2 cellular contexts compared by ENCODE assay signal in the genomic region with DNA sequence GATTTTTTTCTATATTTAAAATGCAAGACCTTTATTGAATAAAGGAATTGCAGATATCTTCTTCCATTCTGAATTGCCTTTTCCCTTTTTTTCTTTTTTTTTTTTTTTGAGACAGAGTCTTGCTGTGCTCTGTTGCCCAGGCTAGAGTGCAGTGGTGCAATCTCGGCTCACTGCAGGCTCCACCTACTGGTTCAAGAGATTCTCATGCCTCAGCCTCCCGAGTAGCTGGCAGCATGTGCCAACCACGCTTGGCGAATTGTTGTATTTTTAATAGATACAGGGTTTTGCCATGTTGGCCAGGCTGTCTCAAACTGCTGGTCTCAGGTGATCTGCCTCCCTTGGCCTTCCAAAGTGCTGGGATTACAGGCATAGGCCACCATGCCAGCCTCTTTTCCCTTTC.
A peak's percentile ranks its signal among the peaks of the same experiment; 100 is the strongest.
TF ChIP-seq lines count a peak whose summit lies in the region.

No MANE protein-coding gene starts in this region.

TF ChIP-seq in HCT116, 20 proteins besides CTCF, POLR2A, EP300 and RAD21:
- TF ChIP-seq FOSL1 (IDR thresholded peaks at IDR 0.05; ENCODE audit: low read depth), result no peak
- TF ChIP-seq SP1 (IDR thresholded peaks at IDR 0.05; ENCODE audit: low read depth), result no peak
- TF ChIP-seq, protein P1, sequence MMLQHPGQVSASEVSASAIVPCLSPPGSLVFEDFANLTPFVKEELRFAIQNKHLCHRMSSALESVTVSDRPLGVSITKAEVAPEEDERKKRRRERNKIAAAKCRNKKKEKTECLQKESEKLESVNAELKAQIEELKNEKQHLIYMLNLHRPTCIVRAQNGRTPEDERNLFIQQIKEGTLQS (IDR thresholded peaks at IDR 0.05), result no peak
- no peak for TF ChIP-seq POLR2AphosphoS5 (IDR thresholded peaks at IDR 0.05; ENCODE audit: low read depth, low read length)
- no peak for TF ChIP-seq CEBPB (IDR thresholded peaks at IDR 0.05; ENCODE audit: low read depth)
- TF ChIP-seq, protein P2, sequence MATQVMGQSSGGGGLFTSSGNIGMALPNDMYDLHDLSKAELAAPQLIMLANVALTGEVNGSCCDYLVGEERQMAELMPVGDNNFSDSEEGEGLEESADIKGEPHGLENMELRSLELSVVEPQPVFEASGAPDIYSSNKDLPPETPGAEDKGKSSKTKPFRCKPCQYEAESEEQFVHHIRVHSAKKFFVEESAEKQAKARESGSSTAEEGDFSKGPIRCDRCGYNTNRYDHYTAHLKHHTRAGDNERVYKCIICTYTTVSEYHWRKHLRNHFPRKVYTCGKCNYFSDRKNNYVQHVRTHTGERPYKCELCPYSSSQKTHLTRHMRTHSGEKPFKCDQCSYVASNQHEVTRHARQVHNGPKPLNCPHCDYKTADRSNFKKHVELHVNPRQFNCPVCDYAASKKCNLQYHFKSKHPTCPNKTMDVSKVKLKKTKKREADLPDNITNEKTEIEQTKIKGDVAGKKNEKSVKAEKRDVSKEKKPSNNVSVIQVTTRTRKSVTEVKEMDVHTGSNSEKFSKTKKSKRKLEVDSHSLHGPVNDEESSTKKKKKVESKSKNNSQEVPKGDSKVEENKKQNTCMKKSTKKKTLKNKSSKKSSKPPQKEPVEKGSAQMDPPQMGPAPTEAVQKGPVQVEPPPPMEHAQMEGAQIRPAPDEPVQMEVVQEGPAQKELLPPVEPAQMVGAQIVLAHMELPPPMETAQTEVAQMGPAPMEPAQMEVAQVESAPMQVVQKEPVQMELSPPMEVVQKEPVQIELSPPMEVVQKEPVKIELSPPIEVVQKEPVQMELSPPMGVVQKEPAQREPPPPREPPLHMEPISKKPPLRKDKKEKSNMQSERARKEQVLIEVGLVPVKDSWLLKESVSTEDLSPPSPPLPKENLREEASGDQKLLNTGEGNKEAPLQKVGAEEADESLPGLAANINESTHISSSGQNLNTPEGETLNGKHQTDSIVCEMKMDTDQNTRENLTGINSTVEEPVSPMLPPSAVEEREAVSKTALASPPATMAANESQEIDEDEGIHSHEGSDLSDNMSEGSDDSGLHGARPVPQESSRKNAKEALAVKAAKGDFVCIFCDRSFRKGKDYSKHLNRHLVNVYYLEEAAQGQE (IDR thresholded peaks at IDR 0.05; ENCODE audit: low read depth), result no peak
- no peak for TF ChIP-seq YY1 (IDR thresholded peaks at IDR 0.05; ENCODE audit: extremely low read depth, insufficient replicate concordance, low read depth, low read length)
- TF ChIP-seq JUND (IDR thresholded peaks at IDR 0.05), result no peak
- 0 out of 2 replicates have a peak, but pooled peaks have one; percentile 37 for TF ChIP-seq CBX3 (IDR thresholded peaks at IDR 0.05; ENCODE audit: low read depth)
- TF ChIP-seq, protein P3, sequence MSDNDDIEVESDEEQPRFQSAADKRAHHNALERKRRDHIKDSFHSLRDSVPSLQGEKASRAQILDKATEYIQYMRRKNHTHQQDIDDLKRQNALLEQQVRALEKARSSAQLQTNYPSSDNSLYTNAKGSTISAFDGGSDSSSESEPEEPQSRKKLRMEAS (IDR thresholded peaks at IDR 0.05), result peak; percentile 54
- TF ChIP-seq SIN3A (IDR thresholded peaks at IDR 0.05; ENCODE audit: low read depth), result no peak
- no peak for TF ChIP-seq ELF1 (IDR thresholded peaks at IDR 0.05; ENCODE audit: borderline replicate concordance, low read depth)
- no peak for TF ChIP-seq EGR1 (IDR thresholded peaks at IDR 0.05; ENCODE audit: low read depth)
- TF ChIP-seq TCF7L2 (IDR thresholded peaks at IDR 0.05; ENCODE audit: borderline replicate concordance, extremely low read depth, insufficient read depth, insufficient read length), result no peak

TF ChIP-seq in SK-N-SH, 30 proteins besides CTCF, POLR2A, EP300 and RAD21:
- TF ChIP-seq NRF1 (IDR thresholded peaks at IDR 0.05; ENCODE audit: low read depth, low read length) (no peak), FOXM1 (IDR thresholded peaks at IDR 0.05; ENCODE audit: low read depth) (no peak), GABPA (IDR thresholded peaks at IDR 0.05; ENCODE audit: low read depth) (no peak), RXRA (IDR thresholded peaks at IDR 0.05; ENCODE audit: borderline replicate concordance, low read depth) (no peak), EZH2phosphoT487 (IDR thresholded peaks at IDR 0.05; ENCODE audit: borderline replicate concordance, low read depth) (no peak), RCOR1 (IDR thresholded peaks at IDR 0.05; ENCODE audit: low read length) (no peak), YY1 (IDR thresholded peaks at IDR 0.05; ENCODE audit: low read depth) (no peak), FOXJ3 (CRISPR knock-in tag; IDR thresholded peaks at IDR 0.05) (no peak), TEAD4 (IDR thresholded peaks at IDR 0.05; ENCODE audit: borderline replicate concordance, insufficient read depth) (no peak), POLR2AphosphoS5 (IDR thresholded peaks at IDR 0.05; ENCODE audit: low read depth, low read length) (no peak), JUND (IDR thresholded peaks at IDR 0.05) (no peak), GATA2 (CRISPR knock-in tag; IDR thresholded peaks at IDR 0.05) (no peak), NFIC (IDR thresholded peaks at IDR 0.05; ENCODE audit: borderline replicate concordance) (no peak), TCF12 (IDR thresholded peaks at IDR 0.05) (no peak)
- TF ChIP-seq, protein P3 (IDR thresholded peaks at IDR 0.05; ENCODE audit: low read depth), result no peak
- TF ChIP-seq, protein P4, sequence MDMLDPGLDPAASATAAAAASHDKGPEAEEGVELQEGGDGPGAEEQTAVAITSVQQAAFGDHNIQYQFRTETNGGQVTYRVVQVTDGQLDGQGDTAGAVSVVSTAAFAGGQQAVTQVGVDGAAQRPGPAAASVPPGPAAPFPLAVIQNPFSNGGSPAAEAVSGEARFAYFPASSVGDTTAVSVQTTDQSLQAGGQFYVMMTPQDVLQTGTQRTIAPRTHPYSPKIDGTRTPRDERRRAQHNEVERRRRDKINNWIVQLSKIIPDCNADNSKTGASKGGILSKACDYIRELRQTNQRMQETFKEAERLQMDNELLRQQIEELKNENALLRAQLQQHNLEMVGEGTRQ (IDR thresholded peaks at IDR 0.05; ENCODE audit: borderline replicate concordance, low read depth, low read length), result no peak
- TF ChIP-seq, protein P5, sequence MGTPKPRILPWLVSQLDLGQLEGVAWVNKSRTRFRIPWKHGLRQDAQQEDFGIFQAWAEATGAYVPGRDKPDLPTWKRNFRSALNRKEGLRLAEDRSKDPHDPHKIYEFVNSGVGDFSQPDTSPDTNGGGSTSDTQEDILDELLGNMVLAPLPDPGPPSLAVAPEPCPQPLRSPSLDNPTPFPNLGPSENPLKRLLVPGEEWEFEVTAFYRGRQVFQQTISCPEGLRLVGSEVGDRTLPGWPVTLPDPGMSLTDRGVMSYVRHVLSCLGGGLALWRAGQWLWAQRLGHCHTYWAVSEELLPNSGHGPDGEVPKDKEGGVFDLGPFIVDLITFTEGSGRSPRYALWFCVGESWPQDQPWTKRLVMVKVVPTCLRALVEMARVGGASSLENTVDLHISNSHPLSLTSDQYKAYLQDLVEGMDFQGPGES (IDR thresholded peaks at IDR 0.05; ENCODE audit: low read depth, low read length), result no peak
TF ChIP-seq in SK-N-SH: peak in this region for 0.
